ENCODE assay signal across 11 cellular contexts in the genomic region with DNA sequence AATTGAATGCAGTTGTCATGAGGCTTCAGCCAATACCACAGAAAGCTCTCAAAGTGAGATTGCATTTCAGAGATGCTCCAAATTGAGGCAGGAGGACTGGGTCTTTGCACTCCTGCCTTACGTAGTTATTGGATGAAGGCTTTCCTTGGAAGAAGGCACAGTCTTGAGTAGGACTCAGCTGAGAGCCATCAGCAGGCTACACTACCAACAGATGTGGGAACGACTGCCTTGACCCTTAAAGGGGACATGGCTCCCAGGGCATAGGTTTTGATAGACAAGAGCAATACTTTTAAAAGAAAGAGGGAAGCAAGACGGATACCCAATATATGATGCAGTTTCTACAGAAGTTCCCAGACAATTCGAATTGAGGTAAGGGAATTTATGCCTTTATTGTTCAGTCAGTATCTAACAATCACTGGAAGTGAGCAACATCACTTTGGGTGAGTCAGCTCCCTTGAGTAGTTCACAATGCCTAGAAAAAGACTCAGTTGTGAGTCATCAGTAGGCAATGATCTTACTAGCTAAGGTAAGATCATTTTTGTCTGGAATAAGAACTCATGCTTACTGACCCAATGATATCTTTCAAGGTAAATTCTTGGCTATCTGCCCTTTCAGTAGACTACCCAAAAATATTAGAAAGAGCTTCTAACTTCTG.
DNase-seq lines count a peak whose midpoint lies in the region; ATAC-seq, FAIRE-seq and TF ChIP-seq lines count a peak whose summit lies in the region.
"Had no signal": no experiment of that assay in that cellular context is flagged by ENCODE, and none has a peak within 500 bp of the region (broad histone marks: within the 10 kb centered on the region; RNA-seq: fewer than 3 reads in every experiment).

No MANE protein-coding gene starts in this region.

- no peak overlapping the region for H2AFZ ChIP-seq in astrocyte (ENCODE audit: low read depth, low read length)

- H4K20me1 ChIP-seq in astrocyte (ENCODE audit: insufficient read depth, low read length): no peaks in the 10 kb centered on the region

- H3K27ac ChIP-seq in astrocyte (ENCODE audit: low read depth, low read length) (peak overlapping the region; percentile 72), dorsolateral prefrontal cortex (no peak overlapping the region)

- DNase-seq in AG09309 (ENCODE audit: low read depth): peak; percentile 67
- DNase-seq in HS-27A (ENCODE audit: low read depth): peak; percentile 82
- peak; percentile 97 for DNase-seq in astrocyte (ENCODE audit: low read depth)
- peak; percentile 96 for DNase-seq in kidney epithelial cell (ENCODE audit: low read depth)
- DNase-seq in NOMO-1 treated with dmso at 0.1 percent for 144 hours (lab: John Stamatoyannopoulos, UW; ENCODE audit: unreplicated experiment): no peak
- no peak for DNase-seq in activated CD8-positive, alpha-beta T cell treated with anti-CD3 and anti-CD28 coated beads for 36 hours
- no peak for DNase-seq in dorsolateral prefrontal cortex
- DNase-seq: activated CD4-positive, alpha-beta memory T cell treated with anti-CD3 and anti-CD28 coated beads, Interleukin-2, amount 10 ng/mL, durations not matched to agents 7 days and 5 days; stimulated activated CD4-positive, alpha-beta T cell treated with anti-CD3 and anti-CD28 coated beads, Interleukin-4, amount 100 ng/mL, for 4 hours had no signal

- no peaks in the 10 kb centered on the region for H3K36me3 ChIP-seq in astrocyte (ENCODE audit: insufficient read depth, low read length)
- no peaks in the 10 kb centered on the region for H3K36me3 ChIP-seq in kidney epithelial cell (ENCODE audit: control insufficient read depth, insufficient read depth, low read length)

- peak overlapping the region; percentile 77 for H3K27ac Mint-ChIP-seq in astrocyte (ENCODE audit: unreplicated experiment)
- H3K27ac Mint-ChIP-seq in activated CD8-positive, alpha-beta T cell treated with anti-CD3 and anti-CD28 coated beads for 36 hours: no peak overlapping the region
- H3K27ac Mint-ChIP-seq: activated CD4-positive, alpha-beta memory T cell treated with anti-CD3 and anti-CD28 coated beads, Interleukin-2, amount 10 ng/mL, durations not matched to agents 7 days and 5 days; type B pancreatic cell had no signal

- H3K27me3 Mint-ChIP-seq in astrocyte (ENCODE audit: low read depth, unreplicated experiment): no peaks in the 10 kb centered on the region
- H3K27me3 Mint-ChIP-seq in activated CD8-positive, alpha-beta T cell treated with anti-CD3 and anti-CD28 coated beads for 36 hours: no peaks in the 10 kb centered on the region
- H3K27me3 Mint-ChIP-seq: activated CD4-positive, alpha-beta memory T cell treated with anti-CD3 and anti-CD28 coated beads, Interleukin-2, amount 10 ng/mL, durations not matched to agents 7 days and 5 days; type B pancreatic cell had no signal

- peak overlapping the region; percentile 25 for H3K9ac ChIP-seq in astrocyte (ENCODE audit: low read length)

- H3K4me1 ChIP-seq in astrocyte (ENCODE audit: insufficient read depth, low read length): peaks cover 28% of the 10 kb centered on the region

- CTCF ChIA-PET in activated CD8-positive, alpha-beta T cell treated with anti-CD3 and anti-CD28 coated beads for 36 hours (lab: Charles Lee): no interaction called here

- H3K79me2 ChIP-seq in astrocyte (ENCODE audit: insufficient read depth, low read length): no peaks in the 10 kb centered on the region

- no peak for ATAC-seq in activated CD8-positive, alpha-beta T cell treated with anti-CD3 and anti-CD28 coated beads for 36 hours
- ATAC-seq in HG03135 (IDR thresholded peaks at IDR 0.05; ENCODE audit: unreplicated experiment): no peak

- H3K4me3 Mint-ChIP-seq in astrocyte (ENCODE audit: unreplicated experiment): no peak overlapping the region
- no peak overlapping the region for H3K4me3 Mint-ChIP-seq in activated CD8-positive, alpha-beta T cell treated with anti-CD3 and anti-CD28 coated beads for 36 hours
- H3K4me3 Mint-ChIP-seq: activated CD4-positive, alpha-beta memory T cell treated with anti-CD3 and anti-CD28 coated beads, Interleukin-2, amount 10 ng/mL, durations not matched to agents 7 days and 5 days; type B pancreatic cell had no signal

- peak overlapping the region; percentile 42 for H3K4me2 ChIP-seq in astrocyte (ENCODE audit: low read length)

- intact Hi-C loops in activated CD8-positive, alpha-beta T cell treated with anti-CD3 and anti-CD28 coated beads for 36 hours (cut with micrococcal nuclease): no loop called here
- intact Hi-C loops in dorsolateral prefrontal cortex (cut with DNase I): no loop called here

- H3K36me3 Mint-ChIP-seq in astrocyte (ENCODE audit: low read depth, unreplicated experiment): no peaks in the 10 kb centered on the region
- H3K36me3 Mint-ChIP-seq in activated CD8-positive, alpha-beta T cell treated with anti-CD3 and anti-CD28 coated beads for 36 hours (ENCODE audit: low read depth): no peaks in the 10 kb centered on the region
- H3K36me3 Mint-ChIP-seq: type B pancreatic cell had no signal

- no peaks in the 10 kb centered on the region for H3K27me3 ChIP-seq in astrocyte (ENCODE audit: insufficient read depth, low read length)
- no peaks in the 10 kb centered on the region for H3K27me3 ChIP-seq in kidney epithelial cell (ENCODE audit: control insufficient read depth, insufficient read depth, low read length)
- H3K27me3 ChIP-seq in dorsolateral prefrontal cortex: peaks cover 0 to 4% (median 0%) of the 10 kb centered on the region in 45 donors

- H3K4me3 ChIP-seq in AG09309 (ENCODE audit: control insufficient read depth, low read depth, low read length) (no peak overlapping the region), astrocyte (ENCODE audit: insufficient read depth, low read depth, low read length) (no peak overlapping the region), kidney epithelial cell (ENCODE audit: low read depth, low read length) (no peak overlapping the region), dorsolateral prefrontal cortex (no peak overlapping the region)

- no peaks in the 10 kb centered on the region for H3K9me3 ChIP-seq in astrocyte (ENCODE audit: insufficient read depth, low read depth, low read length)

- peaks cover 20% of the 10 kb centered on the region for H3K4me1 Mint-ChIP-seq in astrocyte (ENCODE audit: low read depth, unreplicated experiment)
- no peaks in the 10 kb centered on the region for H3K4me1 Mint-ChIP-seq in activated CD8-positive, alpha-beta T cell treated with anti-CD3 and anti-CD28 coated beads for 36 hours (ENCODE audit: low read depth)
- H3K4me1 Mint-ChIP-seq: activated CD4-positive, alpha-beta memory T cell treated with anti-CD3 and anti-CD28 coated beads, Interleukin-2, amount 10 ng/mL, durations not matched to agents 7 days and 5 days had no signal

- no peaks in the 10 kb centered on the region for H3K9me3 Mint-ChIP-seq in astrocyte (ENCODE audit: unreplicated experiment)
- H3K9me3 Mint-ChIP-seq in activated CD8-positive, alpha-beta T cell treated with anti-CD3 and anti-CD28 coated beads for 36 hours: no peaks in the 10 kb centered on the region
- H3K9me3 Mint-ChIP-seq: activated CD4-positive, alpha-beta memory T cell treated with anti-CD3 and anti-CD28 coated beads, Interleukin-2, amount 10 ng/mL, durations not matched to agents 7 days and 5 days; type B pancreatic cell had no signal

- POLR2A ChIA-PET in activated CD8-positive, alpha-beta T cell treated with anti-CD3 and anti-CD28 coated beads for 36 hours (lab: Charles Lee): no interaction called here

- TF ChIP-seq CTCF in AG09309 (IDR thresholded peaks at IDR 0.05; ENCODE audit: control insufficient read depth, insufficient read depth, low read depth, low read length, missing control alignments) (no peak), astrocyte (IDR thresholded peaks at IDR 0.05; ENCODE audit: insufficient read depth, low read depth, low read length) (no peak), kidney epithelial cell (IDR thresholded peaks at IDR 0.05; ENCODE audit: insufficient read depth, low read length, poor library complexity, severe bottlenecking) (no peak), dorsolateral prefrontal cortex (IDR thresholded peaks at IDR 0.05 in 54 of 56, conservative IDR thresholded peaks at IDR 0.05 in 2 of 56; ENCODE audit: low read depth in 1 of 56, partially characterized antibody in 56 of 56) (no peak)
- TF ChIP-seq CTCF in activated CD8-positive, alpha-beta T cell treated with anti-CD3 and anti-CD28 coated beads for 36 hours (IDR thresholded peaks at IDR 0.05): no peak

- peak; percentile 98 for FAIRE-seq in astrocyte (lab: Jason Lieb, UNC)

Comparison
In these comparisons a context has a peak if more than half of its experiments do, and no peak if none do; other contexts are left out.
1. DNase-seq: peak in AG09309 (single experiment), HS-27A (single experiment), astrocyte (single experiment) and kidney epithelial cell (single experiment); none in NOMO-1 treated with dmso at 0.1 percent for 144 hours (single experiment), activated CD8-positive, alpha-beta T cell treated with anti-CD3 and anti-CD28 coated beads for 36 hours (single experiment) and dorsolateral prefrontal cortex (0 of 10).